ENCODE assay signal across 27 cellular contexts in the genomic region with DNA sequence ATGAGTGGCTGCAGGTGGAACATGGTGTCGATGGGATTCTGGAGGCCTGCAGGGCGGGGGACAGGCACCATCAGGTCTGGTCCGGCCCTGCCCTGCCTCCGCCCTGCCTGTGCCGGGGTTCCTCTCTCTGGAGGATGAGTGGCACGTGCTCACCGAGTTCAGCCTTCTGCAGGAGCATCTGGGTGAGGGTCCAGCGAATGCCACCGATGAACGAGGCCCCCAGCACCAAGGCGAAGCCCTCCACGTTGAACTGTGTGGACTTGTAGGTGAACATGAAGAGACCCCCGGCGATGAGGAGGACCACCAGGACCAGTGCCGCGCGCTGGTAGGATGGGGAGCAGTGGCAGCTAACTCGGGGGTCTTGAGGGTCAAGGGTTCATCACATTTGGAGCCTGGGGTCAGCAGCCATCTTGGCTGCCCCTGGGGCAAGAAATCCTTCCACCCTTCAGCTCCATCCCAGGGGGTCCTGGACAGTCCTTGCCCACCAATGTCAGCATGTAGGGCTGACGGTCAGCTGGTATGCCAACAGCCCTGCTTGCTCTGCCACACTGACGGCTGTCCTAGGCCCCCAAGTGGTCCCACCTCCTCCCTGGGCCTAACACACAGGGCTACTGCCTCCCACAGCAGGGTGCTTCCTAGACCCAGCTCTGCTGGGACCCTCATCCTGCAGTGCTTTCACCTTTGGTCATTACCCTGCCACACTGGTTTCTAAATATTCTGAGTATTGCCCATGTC. TPM values are rescaled to one million over a fixed set of nuclear protein-coding genes. Genes with fewer than 3 reads are reported as not detected.
DNase-seq lines count a peak whose midpoint lies in the region; ATAC-seq, FAIRE-seq and TF ChIP-seq lines count a peak whose summit lies in the region.
"Had no signal": no experiment of that assay in that cellular context is flagged by ENCODE, and none has a peak within 500 bp of the region (broad histone marks: within the 10 kb centered on the region; RNA-seq: fewer than 3 reads in every experiment).

No MANE protein-coding gene starts in this region.

- no peaks in the 10 kb centered on the region for H3K9me3 ChIP-seq in naive thymus-derived CD4-positive, alpha-beta T cell (ENCODE audit: control insufficient read depth in 2 of 3, low read length in 3 of 3)
- H3K9me3 ChIP-seq: heart right ventricle, suprapubic skin, uterus had no signal

- H3K4me3 Mint-ChIP-seq in CD14-positive monocyte, result no peak overlapping the region
- H3K4me3 Mint-ChIP-seq in activated naive CD8-positive, alpha-beta T cell treated with anti-CD3 and anti-CD28 coated beads for 36 hours, result no peak overlapping the region
- peak overlapping the region in 3 of 10 donors; percentile 7 to 32 (median 8) for H3K4me3 Mint-ChIP-seq in naive thymus-derived CD4-positive, alpha-beta T cell
- H3K4me3 Mint-ChIP-seq: activated T-helper 1 cell treated with anti-CD3 and anti-CD28 coated beads, Interleukin-12 subunit alpha, Interleukin-12 subunit beta, Interleukin-2, Interleukin-4 antibody, amounts not matched to agents 30 ng/mL and 10 ng/mL and 1 ng/mL, durations not matched to agents 14 hours and 24 hours and 36 hours; mesothelial cell of epicardium; neural crest cell had no signal

- peaks cover 9 to 22% of the 10 kb centered on the region in 2 donors for H3K4me1 ChIP-seq in naive thymus-derived CD4-positive, alpha-beta T cell (ENCODE audit: control insufficient read depth in 2 of 2, insufficient read depth in 2 of 2, low read length in 2 of 2)

- CTCF ChIA-PET in naive thymus-derived CD4-positive, alpha-beta T cell (lab: Charles Lee), result no interaction called here

- peaks cover 0 to 2% (median 0%) of the 10 kb centered on the region in 3 donors for H3K27me3 Mint-ChIP-seq in CD14-positive monocyte (ENCODE audit: low read depth in 3 of 3)
- no peaks in the 10 kb centered on the region for H3K27me3 Mint-ChIP-seq in activated naive CD8-positive, alpha-beta T cell treated with anti-CD3 and anti-CD28 coated beads for 36 hours
- no peaks in the 10 kb centered on the region for H3K27me3 Mint-ChIP-seq in naive thymus-derived CD4-positive, alpha-beta T cell

- peaks cover 57 to 80% of the 10 kb centered on the region in 2 donors for H3K36me3 Mint-ChIP-seq in CD14-positive monocyte
- H3K36me3 Mint-ChIP-seq in activated naive CD8-positive, alpha-beta T cell treated with anti-CD3 and anti-CD28 coated beads for 36 hours, result peaks cover 14% of the 10 kb centered on the region
- peaks cover 3 to 21% (median 4%) of the 10 kb centered on the region in 5 donors for H3K36me3 Mint-ChIP-seq in naive thymus-derived CD4-positive, alpha-beta T cell

- H3K9me3 Mint-ChIP-seq in CD14-positive monocyte, result peaks cover 0 to 2% (median 0%) of the 10 kb centered on the region in 7 donors
- H3K9me3 Mint-ChIP-seq in activated naive CD8-positive, alpha-beta T cell treated with anti-CD3 and anti-CD28 coated beads for 36 hours, result no peaks in the 10 kb centered on the region
- H3K9me3 Mint-ChIP-seq in naive thymus-derived CD4-positive, alpha-beta T cell, result no peaks in the 10 kb centered on the region
- H3K9me3 Mint-ChIP-seq: activated T-helper 1 cell treated with anti-CD3 and anti-CD28 coated beads, Interleukin-12 subunit alpha, Interleukin-12 subunit beta, Interleukin-2, Interleukin-4 antibody, amounts not matched to agents 30 ng/mL and 10 ng/mL and 1 ng/mL, durations not matched to agents 14 hours and 24 hours and 36 hours; mesothelial cell of epicardium; neural crest cell had no signal

- intact Hi-C loops in CD14-positive monocyte (cut with micrococcal nuclease), result no loop called here
- intact Hi-C loops in naive thymus-derived CD4-positive, alpha-beta T cell (cut with micrococcal nuclease), result no loop called here

- no peak for ATAC-seq in naive thymus-derived CD4-positive, alpha-beta T cell
- ATAC-seq: GM12878, heart right ventricle, left lobe of liver, Right ventricle myocardium inferior had no signal

- FAIRE-seq in GM12891 (lab: Jason Lieb, UNC), result no peak
- FAIRE-seq: GM12878 had no signal

- no peaks in the 10 kb centered on the region for H3K27me3 ChIP-seq in naive thymus-derived CD4-positive, alpha-beta T cell (ENCODE audit: control insufficient read depth in 2 of 2, insufficient read depth in 2 of 2, low read length in 2 of 2)
- H3K27me3 ChIP-seq: cardiac muscle cell, heart right ventricle, suprapubic skin, uterus had no signal

- DNase-seq in CD14-positive monocyte (ENCODE audit: low spot score), result peak; percentile 42
- DNase-seq in GM12891 (ENCODE audit: insufficient read length, low spot score), result no peak
- no peak for DNase-seq in activated naive CD8-positive, alpha-beta T cell treated with anti-CD3 and anti-CD28 coated beads for 36 hours
- no peak for DNase-seq in naive thymus-derived CD4-positive, alpha-beta T cell
- no peak for DNase-seq in NCI-H510A treated with DMSO at 0.1 percent for 48 hours (lab: John Stamatoyannopoulos, UW)
- no peak for DNase-seq in NCI-H1417 (lab: John Stamatoyannopoulos, UW)
- no peak for DNase-seq in HT-29 (ENCODE audit: low spot score)
- no peak for DNase-seq in DMS53 (lab: John Stamatoyannopoulos, UW)
- DNase-seq: activated CD4-positive, CD25-positive, alpha-beta regulatory T cell treated with anti-CD3 and anti-CD28 coated beads, Interleukin-2, amount 50 U/mL, for 72 hours; amniotic stem cell; DMS79 treated with DMSO at 0.1 percent for 48 hours; heart right ventricle; MV-4-11; NCI-H187; NCI-H774; uterus had no signal

- no peak for TF ChIP-seq CTCF in CD14-positive monocyte (IDR thresholded peaks at IDR 0.05)

- peaks cover 4 to 66% (median 5%) of the 10 kb centered on the region in 3 experiments for H3K36me3 ChIP-seq in naive thymus-derived CD4-positive, alpha-beta T cell (ENCODE audit: control insufficient read depth in 2 of 3, insufficient read depth in 3 of 3, low read length in 3 of 3)
- H3K36me3 ChIP-seq: uterus had no signal

- H3K4me1 Mint-ChIP-seq in CD14-positive monocyte, result peaks cover 53% of the 10 kb centered on the region
- H3K4me1 Mint-ChIP-seq in activated naive CD8-positive, alpha-beta T cell treated with anti-CD3 and anti-CD28 coated beads for 36 hours, result peaks cover 48% of the 10 kb centered on the region
- H3K4me1 Mint-ChIP-seq in naive thymus-derived CD4-positive, alpha-beta T cell, result peaks cover 26 to 56% (median 50%) of the 10 kb centered on the region in 7 donors

- no peak for TF ChIP-seq POLR2A in GM12891 (IDR thresholded peaks at IDR 0.05; ENCODE audit: low read depth, low read length)

- H3K27ac ChIP-seq in naive thymus-derived CD4-positive, alpha-beta T cell (ENCODE audit: low read depth, low read length), result peak overlapping the region; percentile 31
- H3K27ac ChIP-seq: cardiac muscle cell, suprapubic skin, uterus had no signal

- peak overlapping the region in 1 of 7 donors; percentile 38 for H3K27ac Mint-ChIP-seq in CD14-positive monocyte
- H3K27ac Mint-ChIP-seq in activated naive CD8-positive, alpha-beta T cell treated with anti-CD3 and anti-CD28 coated beads for 36 hours, result peak overlapping the region; percentile 58
- H3K27ac Mint-ChIP-seq in naive thymus-derived CD4-positive, alpha-beta T cell, result peak overlapping the region in 7 of 9 donors; percentile 46 to 91 (median 71)
- H3K27ac Mint-ChIP-seq: activated T-helper 1 cell treated with anti-CD3 and anti-CD28 coated beads, Interleukin-12 subunit alpha, Interleukin-12 subunit beta, Interleukin-2, Interleukin-4 antibody, amounts not matched to agents 30 ng/mL and 10 ng/mL and 1 ng/mL, durations not matched to agents 14 hours and 24 hours and 36 hours; mesothelial cell of epicardium had no signal

- H3K4me3 ChIP-seq in naive thymus-derived CD4-positive, alpha-beta T cell (ENCODE audit: low read length), result no peak overlapping the region
- H3K4me3 ChIP-seq: cardiac muscle cell, GM12878, heart right ventricle, suprapubic skin, uterus had no signal

- POLR2A ChIA-PET in naive thymus-derived CD4-positive, alpha-beta T cell (lab: Charles Lee), result interaction anchor here (1.0 to 2.2 kb wide), 2 partner anchors 10 to 12 kb away, joined by 3 to 17 read pairs; no protein-coding TSS in a partner anchor

TF ChIP-seq in GM12891, 5 proteins besides CTCF, POLR2A, EP300 and RAD21:
- no peak for TF ChIP-seq SPI1 (IDR thresholded peaks at IDR 0.05; ENCODE audit: low read depth, low read length)
- TF ChIP-seq POLR2AphosphoS5 (IDR thresholded peaks at IDR 0.05; ENCODE audit: low read depth, low read length), result peak; percentile 27; the same call in 1 of the 2 replicates
TF ChIP-seq in GM12891: peak in this region for 1.

RNA-seq across cellular contexts. Expression of a gene that starts 46.8 kb away (rescaled TPM):
- polyA plus RNA-seq in CD14-positive monocyte, result not detected
- polyA plus RNA-seq in GM12891 (2012; ENCODE audit: low read depth, missing spikeins), result 0.12 TPM
- total RNA-seq in activated naive CD8-positive, alpha-beta T cell treated with anti-CD3 and anti-CD28 coated beads for 36 hours, result under 1 TPM in 1 of 2 experiments, not detected in 1; 0.12 TPM
- total RNA-seq in naive thymus-derived CD4-positive, alpha-beta T cell, result not detected
- polyA plus RNA-seq in naive thymus-derived CD4-positive, alpha-beta T cell, result not detected
- not detected in 2 replicates for total RNA-seq in HT-29 (2014; rRNA removed; shearing (Covaris generic))
- total RNA-seq: activated T-helper 1 cell treated with anti-CD3 and anti-CD28 coated beads, Interleukin-12 subunit alpha, Interleukin-12 subunit beta, Interleukin-2, Interleukin-4 antibody, amounts not matched to agents 30 ng/mL and 10 ng/mL and 1 ng/mL, durations not matched to agents 14 hours and 24 hours and 36 hours; cardiac muscle cell; GM12878; OCI-LY7; pulmonary artery endothelial cell had no signal
- polyA plus RNA-seq: AG04450, cardiac muscle cell, GM12878 had no signal

RNA-seq across cellular contexts. Expression of a gene that starts 51.3 kb away (rescaled TPM):
- polyA plus RNA-seq in CD14-positive monocyte, result 10 to 100 TPM; 35.3 to 42.3 TPM
- 22.1 TPM for polyA plus RNA-seq in GM12891 (2012; ENCODE audit: low read depth, missing spikeins)
- total RNA-seq in activated naive CD8-positive, alpha-beta T cell treated with anti-CD3 and anti-CD28 coated beads for 36 hours, result 10 to 100 TPM; 33.3 to 36.0 TPM
- 100 to 1,000 TPM in 1 of 5 experiments, 10 to 100 TPM in 4; 50.8 to 104 (median 52.3) TPM for total RNA-seq in naive thymus-derived CD4-positive, alpha-beta T cell
- polyA plus RNA-seq in naive thymus-derived CD4-positive, alpha-beta T cell, result 10 to 100 TPM; 35.6 to 67.4 TPM
- total RNA-seq in HT-29 (2014; rRNA removed; shearing (Covaris generic)), result 28.6 and 35.2 TPM in 2 replicates
